25 cellular contexts compared by ENCODE assay signal in genomic region chr13:84097148-84097547, GRCh38.
"Had no signal": no experiment of that assay in that cellular context is flagged by ENCODE, and none has a peak within 500 bp of the region (broad histone marks: within the 10 kb centered on the region; RNA-seq: fewer than 3 reads in every experiment).

No MANE protein-coding gene starts in this region.

- H3K27ac Mint-ChIP-seq: stimulated activated effector memory CD8-positive, alpha-beta T cell treated with anti-CD3 and anti-CD28 coated beads, Interleukin-12 subunit alpha, Interleukin-12 subunit beta, amount 100 ng/mL, for 72 hours; stimulated activated memory B cell treated with anti-CD40 and anti-IgM and Interleukin-4, amounts not matched to agents 10 μg/mL and 1 μg/mL and 100 μg/mL, for 72 hours; stimulated activated naive B cell treated with anti-CD40 and anti-IgM and Interleukin-4, amounts not matched to agents 10 μg/mL and 1 μg/mL and 100 μg/mL, for 72 hours; stimulated activated naive CD8-positive, alpha-beta T cell treated with anti-CD3 and anti-CD28 coated beads, Interleukin-15, amount 100 ng/mL, for 72 hours; stimulated activated naive CD8-positive, alpha-beta T cell treated with anti-CD3 and anti-CD28 coated beads, Interleukin-15, Interleukin-2, amounts not matched to agents 100 ng/mL and 50 ng/mL, for 24 hours; type B pancreatic cell had no signal

- FAIRE-seq: urothelium cell line had no signal

- H3K27me3 Mint-ChIP-seq: stimulated activated memory B cell treated with anti-CD40 and anti-IgM and Interleukin-4, amounts not matched to agents 10 μg/mL and 1 μg/mL and 100 μg/mL, for 72 hours; stimulated activated naive B cell treated with anti-CD40 and anti-IgM and Interleukin-4, amounts not matched to agents 10 μg/mL and 1 μg/mL and 100 μg/mL, for 72 hours; stimulated activated naive CD8-positive, alpha-beta T cell treated with anti-CD3 and anti-CD28 coated beads, Interleukin-15, amount 100 ng/mL, for 72 hours; stimulated activated naive CD8-positive, alpha-beta T cell treated with anti-CD3 and anti-CD28 coated beads, Interleukin-15, Interleukin-2, amounts not matched to agents 100 ng/mL and 50 ng/mL, for 24 hours; type B pancreatic cell had no signal

- DNase-seq: stimulated activated CD4-positive, alpha-beta T cell treated with anti-CD3 and anti-CD28 coated beads, Interleukin-2, amount 100 ng/mL, for 48 hours; stimulated activated CD4-positive, alpha-beta T cell treated with anti-CD3 and anti-CD28 coated beads, Interleukin-4, amount 100 ng/mL, for 1 hour; stimulated activated CD4-positive, alpha-beta T cell treated with anti-CD3 and anti-CD28 coated beads, Interleukin-4, amount 100 ng/mL, for 24 hours; stimulated activated CD4-positive, alpha-beta T cell treated with anti-CD3 and anti-CD28 coated beads, Interleukin-4, amount 100 ng/mL, for 4 hours; stimulated activated CD8-positive, alpha-beta memory T cell treated with anti-CD3 and anti-CD28 coated beads, Interleukin-4, amount 100 ng/mL, for 48 hours; stimulated activated naive B cell treated with anti-CD40 and anti-IgM and Interleukin-4, amounts not matched to agents 10 μg/mL and 1 μg/mL and 100 μg/mL, for 72 hours; stimulated activated naive CD4-positive, alpha-beta T cell; stimulated activated naive CD4-positive, alpha-beta T cell treated with Interleukin-2 at 50 U/mL for 16 hours; stimulated activated naive CD8-positive, alpha-beta T cell treated with anti-CD3 and anti-CD28 coated beads, Interleukin-15, amount 100 ng/mL, for 72 hours; stimulated activated naive CD8-positive, alpha-beta T cell treated with anti-CD3 and anti-CD28 coated beads, Interleukin-15, Interleukin-2, amounts not matched to agents 100 U/mL and 50 U/mL, for 24 hours; stomach; substantia nigra; testis; thyroid gland; tibial artery; transverse colon; trophoblast cell; upper lobe of left lung; upper lobe of right lung; uterus had no signal

- H3K4me1 Mint-ChIP-seq: stimulated activated effector memory CD8-positive, alpha-beta T cell treated with anti-CD3 and anti-CD28 coated beads, Interleukin-12 subunit alpha, Interleukin-12 subunit beta, amount 100 ng/mL, for 72 hours; stimulated activated memory B cell treated with anti-CD40 and anti-IgM and Interleukin-4, amounts not matched to agents 10 μg/mL and 1 μg/mL and 100 μg/mL, for 72 hours; stimulated activated naive B cell treated with anti-CD40 and anti-IgM and Interleukin-4, amounts not matched to agents 10 μg/mL and 1 μg/mL and 100 μg/mL, for 72 hours; stimulated activated naive CD8-positive, alpha-beta T cell treated with anti-CD3 and anti-CD28 coated beads, Interleukin-15, amount 100 ng/mL, for 72 hours had no signal

- H3K4me3 Mint-ChIP-seq: stimulated activated effector memory CD8-positive, alpha-beta T cell treated with anti-CD3 and anti-CD28 coated beads, Interleukin-12 subunit alpha, Interleukin-12 subunit beta, amount 100 ng/mL, for 72 hours; stimulated activated memory B cell treated with anti-CD40 and anti-IgM and Interleukin-4, amounts not matched to agents 10 μg/mL and 1 μg/mL and 100 μg/mL, for 72 hours; stimulated activated naive B cell treated with anti-CD40 and anti-IgM and Interleukin-4, amounts not matched to agents 10 μg/mL and 1 μg/mL and 100 μg/mL, for 72 hours; stimulated activated naive CD8-positive, alpha-beta T cell treated with anti-CD3 and anti-CD28 coated beads, Interleukin-15, amount 100 ng/mL, for 72 hours; stimulated activated naive CD8-positive, alpha-beta T cell treated with anti-CD3 and anti-CD28 coated beads, Interleukin-15, Interleukin-2, amounts not matched to agents 100 ng/mL and 50 ng/mL, for 24 hours; type B pancreatic cell had no signal

- H3K36me3 Mint-ChIP-seq: stimulated activated effector memory CD8-positive, alpha-beta T cell treated with anti-CD3 and anti-CD28 coated beads, Interleukin-12 subunit alpha, Interleukin-12 subunit beta, amount 100 ng/mL, for 72 hours; stimulated activated memory B cell treated with anti-CD40 and anti-IgM and Interleukin-4, amounts not matched to agents 10 μg/mL and 1 μg/mL and 100 μg/mL, for 72 hours; stimulated activated naive B cell treated with anti-CD40 and anti-IgM and Interleukin-4, amounts not matched to agents 10 μg/mL and 1 μg/mL and 100 μg/mL, for 72 hours; type B pancreatic cell had no signal

- ATAC-seq: stimulated activated effector memory CD8-positive, alpha-beta T cell treated with anti-CD3 and anti-CD28 coated beads, Interleukin-12 subunit alpha, Interleukin-12 subunit beta, amount 100 ng/mL, for 72 hours; stimulated activated memory B cell treated with anti-CD40 and anti-IgM and Interleukin-4, amounts not matched to agents 10 μg/mL and 1 μg/mL and 100 μg/mL, for 72 hours; stimulated activated naive B cell treated with anti-CD40 and anti-IgM and Interleukin-4, amounts not matched to agents 10 μg/mL and 1 μg/mL and 100 μg/mL, for 72 hours; stimulated activated naive CD8-positive, alpha-beta T cell treated with anti-CD3 and anti-CD28 coated beads, Interleukin-15, amount 100 ng/mL, for 72 hours; stimulated activated naive CD8-positive, alpha-beta T cell treated with anti-CD3 and anti-CD28 coated beads, Interleukin-15, Interleukin-2, amounts not matched to agents 100 U/mL and 50 U/mL, for 24 hours; upper lobe of right lung had no signal

- H3K9me3 Mint-ChIP-seq: stimulated activated effector memory CD8-positive, alpha-beta T cell treated with anti-CD3 and anti-CD28 coated beads, Interleukin-12 subunit alpha, Interleukin-12 subunit beta, amount 100 ng/mL, for 72 hours; stimulated activated memory B cell treated with anti-CD40 and anti-IgM and Interleukin-4, amounts not matched to agents 10 μg/mL and 1 μg/mL and 100 μg/mL, for 72 hours; stimulated activated naive B cell treated with anti-CD40 and anti-IgM and Interleukin-4, amounts not matched to agents 10 μg/mL and 1 μg/mL and 100 μg/mL, for 72 hours; stimulated activated naive CD8-positive, alpha-beta T cell treated with anti-CD3 and anti-CD28 coated beads, Interleukin-15, amount 100 ng/mL, for 72 hours; stimulated activated naive CD8-positive, alpha-beta T cell treated with anti-CD3 and anti-CD28 coated beads, Interleukin-15, Interleukin-2, amounts not matched to agents 100 ng/mL and 50 ng/mL, for 24 hours; type B pancreatic cell had no signal
